ENCODE assay signal across 7 cellular contexts in genomic region chr1:149740152-149740581, GRCh38. TPM values are rescaled to one million over a fixed set of nuclear protein-coding genes. Genes with fewer than 3 reads are reported as not detected.
DNase-seq lines count a peak whose midpoint lies in the region; ATAC-seq, FAIRE-seq and TF ChIP-seq lines count a peak whose summit lies in the region.
"Not testable (repeated sequence)": the region's sequence is repeated elsewhere in the genome, so short reads cannot be mapped to it uniquely, and the experiment has no call there.

No MANE protein-coding gene starts in this region.

- POLR2A ChIA-PET in GM12878 (lab: Charles Lee); naive thymus-derived CD4-positive, alpha-beta T cell (lab: Charles Lee): not testable (repeated sequence)

- DNase-seq in HCEC 1CT = peak; percentile 1
- peak; percentile 27 to 48 (median 48) for DNase-seq in Peyer's patch
- peak; percentile 28 for DNase-seq in activated CD8-positive, alpha-beta memory T cell treated with anti-CD3 and anti-CD28 coated beads, Interleukin-2, amount 50 U/mL, for 24 hours (ENCODE audit: extremely low read depth)
- peak; percentile 1 for DNase-seq in GM12878 (ENCODE audit: low read depth, low spot score)
- peak in 4 of 5 donors; percentile 11 to 42 (median 20) for DNase-seq in heart left ventricle
- DNase-seq in naive thymus-derived CD4-positive, alpha-beta T cell = peak in 8 of 9 donors; percentile 27 to 40 (median 36)
- peak; percentile 21 to 46 for DNase-seq in stimulated activated CD4-positive, alpha-beta T cell treated with anti-CD3 and anti-CD28 coated beads, Interleukin-4, amount 100 ng/mL, for 4 hours

- not testable (repeated sequence) for H3K9me3 Mint-ChIP-seq in naive thymus-derived CD4-positive, alpha-beta T cell

- WGBS in GM12878 (ENCODE audit: insufficient coverage, insufficient replicate concordance, low lambda C conversion rate, missing lambda C conversion rate) = 29% methylated on average over 23 of the region's 26 CpGs
- 8 to 19% (median 10%) methylated on average over 16 to 26 of the region's 26 CpGs for WGBS in heart left ventricle, 4 donors

- H2AFZ ChIP-seq in GM12878 (ENCODE audit: control insufficient read depth, low read depth, low read length) = not testable (repeated sequence)

- RAD21 ChIA-PET in GM12878 (lab: Charles Lee; ENCODE audit: unreplicated experiment) = not testable (repeated sequence)

- not testable (repeated sequence) for H3K4me1 ChIP-seq in Peyer's patch; GM12878 (ENCODE audit: control insufficient read depth, insufficient read depth, low read length); heart left ventricle; naive thymus-derived CD4-positive, alpha-beta T cell (ENCODE audit: control insufficient read depth in 2 of 2, insufficient read depth in 2 of 2, low read length in 2 of 2)

- peak overlapping the region; percentile 25; the same call in 1 of the 2 replicates for H3K4me2 ChIP-seq in GM12878 (ENCODE audit: control insufficient read depth, insufficient read depth)

- not testable (repeated sequence) for TF ChIP-seq EP300 in GM12878 (IDR thresholded peaks at IDR 0.05; ENCODE audit: borderline replicate concordance in 1 of 2, control insufficient read depth in 1 of 2, low read depth in 2 of 2, low read length in 2 of 2)

- SMC1A ChIA-PET in GM12878 (lab: Charles Lee; ENCODE audit: uncharacterized antibody, unreplicated experiment) = not testable (repeated sequence)

- CTCF ChIA-PET in GM12878 (lab: Yijun Ruan, JAX); naive thymus-derived CD4-positive, alpha-beta T cell (lab: Charles Lee): not testable (repeated sequence)

- H4K20me1 ChIP-seq in GM12878 (ENCODE audit: control insufficient read depth, insufficient read depth) = not testable (repeated sequence)

- H3K4me3 ChIP-seq in Peyer's patch (peak overlapping the region in 2 of 4 donors; percentile 6 to 26), heart left ventricle (peak overlapping the region in 5 of 12 donors; percentile 7 to 34 (median 21))
- not testable (repeated sequence) for H3K4me3 ChIP-seq in GM12878
- H3K4me3 ChIP-seq in naive thymus-derived CD4-positive, alpha-beta T cell (ENCODE audit: low read length) = peak overlapping the region; percentile 27

- H3K27ac ChIP-seq in Peyer's patch; GM12878 (ENCODE audit: control insufficient read depth, insufficient read depth); heart left ventricle; naive thymus-derived CD4-positive, alpha-beta T cell (ENCODE audit: low read depth, low read length): not testable (repeated sequence)

- peak overlapping the region in 7 of 9 donors; percentile 62 to 89 (median 73) for H3K27ac Mint-ChIP-seq in naive thymus-derived CD4-positive, alpha-beta T cell

- H3K36me3 Mint-ChIP-seq in naive thymus-derived CD4-positive, alpha-beta T cell = not testable (repeated sequence)

- FAIRE-seq in GM12878 (lab: Jason Lieb, UNC) = not testable (repeated sequence)

- not testable (repeated sequence) for TF ChIP-seq POLR2A in Peyer's patch (IDR thresholded peaks at IDR 0.05); GM12878 (IDR thresholded peaks at IDR 0.05; ENCODE audit: low read depth, low read length); heart left ventricle (IDR thresholded peaks at IDR 0.05)

- not testable (repeated sequence) for H3K79me2 ChIP-seq in GM12878 (ENCODE audit: control insufficient read depth, insufficient read depth, low read length)

- not testable (repeated sequence) for H3K27me3 Mint-ChIP-seq in naive thymus-derived CD4-positive, alpha-beta T cell

- not testable (repeated sequence) for TF ChIP-seq RAD21 in GM12878 (IDR thresholded peaks at IDR 0.05; ENCODE audit: insufficient read depth, low read depth, low read length)

- not testable (repeated sequence) for H3K27me3 ChIP-seq in Peyer's patch; GM12878 (replicated peaks in 1 of 2; ENCODE audit: control insufficient read depth in 2 of 2, insufficient read depth in 2 of 2, low read length in 1 of 2); heart left ventricle; naive thymus-derived CD4-positive, alpha-beta T cell (ENCODE audit: control insufficient read depth in 2 of 2, insufficient read depth in 2 of 2, low read length in 2 of 2)

- not testable (repeated sequence) for TF ChIP-seq CTCF in Peyer's patch (IDR thresholded peaks at IDR 0.05); GM12878 (IDR thresholded peaks at IDR 0.05 in 2 of 3, conservative IDR thresholded peaks at IDR 0.05 in 1 of 3; ENCODE audit: control insufficient read depth in 2 of 3, extremely low read depth in 1 of 3, insufficient read depth in 1 of 3, low read depth in 3 of 3, low read length in 3 of 3); heart left ventricle (IDR thresholded peaks at IDR 0.05)

- not testable (repeated sequence) for H3K9me3 ChIP-seq in Peyer's patch; GM12878 (replicated peaks; ENCODE audit: control insufficient read depth, insufficient read depth, low read length); heart left ventricle; naive thymus-derived CD4-positive, alpha-beta T cell (ENCODE audit: control insufficient read depth in 2 of 3, low read length in 3 of 3)

- intact Hi-C loops in GM12878 (cut with micrococcal nuclease; ENCODE audit: unreplicated experiment); heart left ventricle (cut with DNase I); naive thymus-derived CD4-positive, alpha-beta T cell (cut with micrococcal nuclease): not testable (repeated sequence)

- not testable (repeated sequence) for H3K4me1 Mint-ChIP-seq in naive thymus-derived CD4-positive, alpha-beta T cell

- BruUV-seq in GM12878 (replicated peaks; lab: Mats Ljungman, UMichigan) = not testable (repeated sequence)

- not testable (repeated sequence) for H3K9ac ChIP-seq in GM12878 (ENCODE audit: control insufficient read depth, insufficient read depth, low read length)

- H3K4me3 Mint-ChIP-seq in naive thymus-derived CD4-positive, alpha-beta T cell = peak overlapping the region in 9 of 10 donors; percentile 61 to 81 (median 74)

- ATAC-seq in GM12878 (peak; percentile 87), heart left ventricle (peak in 1 of 4 donors; percentile 12)
- ATAC-seq in naive thymus-derived CD4-positive, alpha-beta T cell = peak; percentile 68

- in situ Hi-C loops in GM12878 (cut with MboI) = not testable (repeated sequence)

- not testable (repeated sequence) for H3K36me3 ChIP-seq in Peyer's patch; GM12878 (ENCODE audit: control insufficient read depth in 2 of 2, insufficient read depth in 2 of 2, low read length in 1 of 2); heart left ventricle; naive thymus-derived CD4-positive, alpha-beta T cell (ENCODE audit: control insufficient read depth in 2 of 3, insufficient read depth in 3 of 3, low read length in 3 of 3)

RNA-seq across cellular contexts. Expression of gene FCGR1A, which starts 42.3 kb away (rescaled TPM):
- total RNA-seq in Peyer's patch (not detected), GM12878 (2014; rRNA removed) (not detected in 2 replicates), GM12878 (2014; rRNA removed; fragmentation: Illumina TruSeq; extraction: Trizol) (not detected in 2 replicates), GM12878 (2021) (not detected in 2 replicates), heart left ventricle (10 to 100 TPM in 1 of 9 donors, 1 to 10 TPM in 6, under 1 TPM in 1, not detected in 1; 0.37 to 52.0 (median 1.9) TPM)
- not detected in 2 replicates for total RNA-seq in GM12878 (2013; cell fraction: nucleolus; rRNA removed)
- polyA plus RNA-seq in GM12878 (2011; ENCODE audit: low read depth) = not detected
- polyA plus RNA-seq in GM12878 (2011; rRNA removed) (not detected in 2 replicates), GM12878 (2014; fragmentation: Illumina TruSeq; extraction: Trizol) (not detected in 2 replicates), GM12878 (2014; fragmentation: Nextera tagmentation; extraction: Ambion mirVana) (not detected), GM12878 (2014; rRNA removed) (not detected in 2 replicates), GM12878 (2016; fragmentation: Nextera tagmentation; extraction: Ambion mirVana) (not detected), heart left ventricle (1 to 10 TPM; 1.1 to 2.7 TPM)
- not detected in 2 replicates for polyA plus RNA-seq in GM12878 (2011; cell fraction: cytosol; rRNA removed)
- not detected in 2 replicates for polyA plus RNA-seq in GM12878 (2011; cell fraction: nucleus; rRNA removed)
- polyA plus RNA-seq in GM12878 (2012) = not detected in 2 replicates
- not detected in 2 replicates for polyA minus RNA-seq in GM12878 (2011; rRNA and poly(A)+ RNA removed)
- polyA minus RNA-seq in GM12878 (2011; cell fraction: cytosol; rRNA and poly(A)+ RNA removed) = not detected in 2 replicates
- polyA minus RNA-seq in GM12878 (2011; cell fraction: nucleus; rRNA and poly(A)+ RNA removed) = not detected in 2 replicates
- total RNA-seq in naive thymus-derived CD4-positive, alpha-beta T cell = 10 to 100 TPM in 1 of 5 experiments, under 1 TPM in 2, not detected in 2; 0.21 to 14.4 (median 0.59) TPM
- polyA plus RNA-seq in naive thymus-derived CD4-positive, alpha-beta T cell = not detected
